18 cellular contexts compared by ENCODE assay signal in genomic region chr22:33776491-33776890, GRCh38.
DNase-seq lines count a peak whose midpoint lies in the region; ATAC-seq and TF ChIP-seq lines count a peak whose summit lies in the region.
"Had no signal": no experiment of that assay in that cellular context is flagged by ENCODE, and none has a peak within 500 bp of the region (broad histone marks: within the 10 kb centered on the region; RNA-seq: fewer than 3 reads in every experiment).

No MANE protein-coding gene starts in this region.

- H3K4me3 ChIP-seq in lower lobe of right lung (no peak overlapping the region), neural progenitor cell (no peak overlapping the region), stomach (no peak overlapping the region)
- H3K4me3 ChIP-seq: GM12878, GM23248 had no signal

- H3F3A ChIP-seq in neural progenitor cell (ENCODE audit: low read depth) = peaks cover 10% of the 10 kb centered on the region

- no peak for TF ChIP-seq EP300 in stomach (IDR thresholded peaks at IDR 0.05)

- peaks cover 85% of the 10 kb centered on the region for H3K79me2 ChIP-seq in neural progenitor cell (ENCODE audit: low read depth)

- intact Hi-C loops in lower lobe of right lung (cut with DNase I) (no loop called here), stomach (cut with DNase I; ENCODE audit: low total_unique reads) (no loop called here)

- TF ChIP-seq POLR2A in stomach (IDR thresholded peaks at IDR 0.05) = no peak

- no peak overlapping the region for H3K9ac ChIP-seq in neural progenitor cell
- H3K9ac ChIP-seq: GM23248 had no signal

- H3K27ac ChIP-seq in lower lobe of right lung (no peak overlapping the region), neural progenitor cell (no peak overlapping the region), stomach (peak overlapping the region in 1 of 5 donors; percentile 6)
- H3K27ac ChIP-seq: GM23248 had no signal

- WGBS in stomach, 5 donors = 47 to 93% (median 52%) methylated on average over 7 of the region's 7 CpGs

- ATAC-seq in left lobe of liver (peak; percentile 64), lower lobe of right lung (peak; percentile 47 to 79), HG02885 (IDR thresholded peaks at IDR 0.05; ENCODE audit: poor library complexity, unreplicated experiment) (no peak), HG03571 (IDR thresholded peaks at IDR 0.05; ENCODE audit: unreplicated experiment) (no peak)
- ATAC-seq: CD8-positive, alpha-beta T cell; GM12878 had no signal

- peaks cover 7% of the 10 kb centered on the region for H3K27me3 Mint-ChIP-seq in neural progenitor cell (ENCODE audit: insufficient read depth, low read depth)
- no peaks in the 10 kb centered on the region for H3K27me3 Mint-ChIP-seq in type B pancreatic cell
- H3K27me3 Mint-ChIP-seq: CD4-positive, CD25-positive, alpha-beta regulatory T cell had no signal

- H3K4me1 Mint-ChIP-seq in neural progenitor cell (peaks cover 30% of the 10 kb centered on the region), type B pancreatic cell (ENCODE audit: unreplicated experiment) (peaks cover 60% of the 10 kb centered on the region)
- H3K4me1 Mint-ChIP-seq: CD4-positive, CD25-positive, alpha-beta regulatory T cell had no signal

- no peaks in the 10 kb centered on the region for H3K9me3 ChIP-seq in lower lobe of right lung
- no peaks in the 10 kb centered on the region for H3K9me3 ChIP-seq in neural progenitor cell (ENCODE audit: low read depth)
- no peaks in the 10 kb centered on the region for H3K9me3 ChIP-seq in stomach
- H3K9me3 ChIP-seq: Caco-2 had no signal

- TF ChIP-seq CTCF in lower lobe of right lung (IDR thresholded peaks at IDR 0.05) = no peak
- no peak for TF ChIP-seq CTCF in neural progenitor cell (IDR thresholded peaks at IDR 0.05)
- no peak for TF ChIP-seq CTCF in type B pancreatic cell (conservative IDR thresholded peaks at IDR 0.05)
- no peak for TF ChIP-seq CTCF in stomach (IDR thresholded peaks at IDR 0.05)

- no peak overlapping the region for H3K4me3 Mint-ChIP-seq in neural progenitor cell
- H3K4me3 Mint-ChIP-seq in type B pancreatic cell = no peak overlapping the region
- H3K4me3 Mint-ChIP-seq: CD4-positive, CD25-positive, alpha-beta regulatory T cell; CD8-positive, alpha-beta T cell had no signal

- H4K20me1 ChIP-seq in neural progenitor cell (ENCODE audit: low read depth) = peaks cover 12% of the 10 kb centered on the region

- peaks cover 8% of the 10 kb centered on the region for H3K9me3 Mint-ChIP-seq in neural progenitor cell
- H3K9me3 Mint-ChIP-seq in type B pancreatic cell = peaks cover 4% of the 10 kb centered on the region
- H3K9me3 Mint-ChIP-seq: CD8-positive, alpha-beta T cell had no signal

- DNase-seq in left lobe of liver (ENCODE audit: low spot score) = no peak
- DNase-seq in lower lobe of right lung = no peak
- DNase-seq in neural progenitor cell (ENCODE audit: low spot score) = no peak
- no peak for DNase-seq in type B pancreatic cell (ENCODE audit: extremely low spot score, unreplicated experiment)
- DNase-seq in stomach = no peak
- DNase-seq in DMS79 treated with DMSO at 0.1 percent for 48 hours (lab: John Stamatoyannopoulos, UW) = no peak
- DNase-seq: Caco-2; CD4-positive, CD25-positive, alpha-beta regulatory T cell; CD8-positive, alpha-beta T cell; DMS153; EL; GDM1; H7; HCEC 1CT had no signal

- H3K36me3 Mint-ChIP-seq in neural progenitor cell (peaks cover 7% of the 10 kb centered on the region), type B pancreatic cell (peaks cover 4% of the 10 kb centered on the region)
- H3K36me3 Mint-ChIP-seq: CD4-positive, CD25-positive, alpha-beta regulatory T cell; CD8-positive, alpha-beta T cell had no signal

- H3K4me2 ChIP-seq in neural progenitor cell = no peak overlapping the region

- H3K27ac Mint-ChIP-seq in neural progenitor cell (peak overlapping the region; percentile 22), type B pancreatic cell (peak overlapping the region; percentile 42)
- H3K27ac Mint-ChIP-seq: CD4-positive, CD25-positive, alpha-beta regulatory T cell; CD8-positive, alpha-beta T cell had no signal

- H3K27me3 ChIP-seq in lower lobe of right lung (ENCODE audit: low read depth) = no peaks in the 10 kb centered on the region
- no peaks in the 10 kb centered on the region for H3K27me3 ChIP-seq in neural progenitor cell
- no peaks in the 10 kb centered on the region for H3K27me3 ChIP-seq in stomach

- no peak overlapping the region for H2AFZ ChIP-seq in neural progenitor cell (replicated peaks)
- H2AFZ ChIP-seq: GM23248 had no signal

- peaks cover 5% of the 10 kb centered on the region for H3K4me1 ChIP-seq in lower lobe of right lung
- H3K4me1 ChIP-seq in neural progenitor cell = peaks cover 14% of the 10 kb centered on the region
- H3K4me1 ChIP-seq in stomach = peaks cover 18 to 62% (median 35%) of the 10 kb centered on the region in 4 donors

- no peaks in the 10 kb centered on the region for H3K36me3 ChIP-seq in lower lobe of right lung
- no peaks in the 10 kb centered on the region for H3K36me3 ChIP-seq in neural progenitor cell
- H3K36me3 ChIP-seq in stomach = no peaks in the 10 kb centered on the region

Comparison
In these comparisons a context has a peak if more than half of its experiments do, and no peak if none do; other contexts are left out.
1. ATAC-seq: peak in left lobe of liver (single experiment) and lower lobe of right lung (2 of 2); none in HG02885 (single experiment) and HG03571 (single experiment).